22 cellular contexts compared by ENCODE assay signal in genomic region chr7:134942690-134943466, GRCh38. TPM values are rescaled to one million over a fixed set of nuclear protein-coding genes. Genes with fewer than 3 reads are reported as not detected.
DNase-seq lines count a peak whose midpoint lies in the region; FAIRE-seq and TF ChIP-seq lines count a peak whose summit lies in the region.
"Had no signal": no experiment of that assay in that cellular context is flagged by ENCODE, and none has a peak within 500 bp of the region (broad histone marks: within the 10 kb centered on the region; RNA-seq: fewer than 3 reads in every experiment).

No MANE protein-coding gene starts in this region.

- H3K27me3 ChIP-seq in ascending aorta, result no peaks in the 10 kb centered on the region
- H3K27me3 ChIP-seq: gastrocnemius medialis, testis had no signal

- FAIRE-seq in kidney (lab: Jason Lieb, UNC) (peak; percentile 91), GM19239 (lab: Jason Lieb, UNC) (no peak)

- peak; percentile 10 for DNase-seq in Caki2 (ENCODE audit: low read depth)
- no peak for DNase-seq in ascending aorta (ENCODE audit: low spot score in 2 of 2)
- no peak for DNase-seq in kidney
- DNase-seq in renal cortical epithelial cell (ENCODE audit: low read depth), result peak; percentile 92
- no peak for DNase-seq in GM19239 (ENCODE audit: insufficient read length, low spot score)
- DNase-seq in NCI-H510A treated with DMSO at 0.1 percent for 48 hours (lab: John Stamatoyannopoulos, UW), result no peak
- no peak for DNase-seq in NK-92 treated with Interleukin-12 subunit alpha and Interleukin-12 subunit beta, amount 100 ng/mL, for 24 hours (lab: John Stamatoyannopoulos, UW)
- DNase-seq in mucosa of gallbladder (ENCODE audit: low spot score), result no peak
- DNase-seq: activated CD4-positive, alpha-beta T cell treated with anti-CD3 and anti-CD28 coated beads for 1 hour; activated CD8-positive, alpha-beta T cell treated with anti-CD3 and anti-CD28 coated beads, Interleukin-2, amount 10 ng/mL, durations not matched to agents 7 days and 5 days; activated gamma-delta T cell; activated naive CD8-positive, alpha-beta T cell treated with anti-CD3 and anti-CD28 coated beads, Interleukin-2, amount 50 U/mL, for 24 hours; activated T-cell treated with anti-CD3 and anti-CD28 coated beads for 4 hours; gastrocnemius medialis; mammary epithelial cell; NCI-H187; NCI-H226; stimulated activated CD4-positive, alpha-beta T cell treated with anti-CD3 and anti-CD28 coated beads, Interleukin-4, amount 100 ng/mL, for 1 hour; stimulated activated naive B cell treated with anti-CD40 and anti-IgM and Interleukin-4, amounts not matched to agents 10 μg/mL and 1 μg/mL and 100 μg/mL, for 72 hours; testis had no signal

- H3K9ac ChIP-seq in kidney (ENCODE audit: low read length in 2 of 2), result peak overlapping the region in 1 of 2 donors; percentile 29

- TF ChIP-seq CTCF in ascending aorta (IDR thresholded peaks at IDR 0.05) (no peak), kidney (IDR thresholded peaks at IDR 0.05; ENCODE audit: borderline replicate concordance, extremely low read depth, insufficient read depth) (no peak)

- intact Hi-C loops in ascending aorta (cut with DNase I), result no loop called here
- intact Hi-C loops in kidney (cut with DNase I), result no loop called here

- H3K9me3 ChIP-seq in ascending aorta (no peaks in the 10 kb centered on the region), kidney (ENCODE audit: control insufficient read depth in 1 of 2, low read length in 2 of 2) (no peaks in the 10 kb centered on the region)
- H3K9me3 ChIP-seq: gastrocnemius medialis, prostate gland, testis had no signal

- in situ Hi-C loops in Caki2 (cut with HindIII; ENCODE audit: low pct_unique_long_range_greater_than_20kb, low sequenced_read_pairs), result no loop called here

- peaks cover 0 to 11% of the 10 kb centered on the region in 2 donors for H3K4me1 ChIP-seq in ascending aorta
- peaks cover 2 to 7% of the 10 kb centered on the region in 2 donors for H3K4me1 ChIP-seq in kidney (ENCODE audit: control insufficient read depth in 1 of 2, insufficient read depth in 1 of 2, low read depth in 1 of 2, low read length in 2 of 2)
- H3K4me1 ChIP-seq: gastrocnemius medialis, prostate gland, testis had no signal

- H3K27ac ChIP-seq in ascending aorta (peak overlapping the region; percentile 59 to 69), kidney (ENCODE audit: low read depth in 2 of 2, low read length in 2 of 2) (peak overlapping the region in 1 of 2 donors; percentile 35)
- H3K27ac ChIP-seq: gastrocnemius medialis, prostate gland, RWPE1, testis had no signal

- no peak overlapping the region for H3K4me3 ChIP-seq in ascending aorta
- H3K4me3 ChIP-seq in kidney (ENCODE audit: low read length in 2 of 2), result peak overlapping the region in 1 of 2 donors; percentile 32
- H3K4me3 ChIP-seq: gastrocnemius medialis, prostate gland, testis had no signal

- H3K36me3 ChIP-seq in ascending aorta (peaks cover 48 to 65% of the 10 kb centered on the region in 2 donors), kidney (ENCODE audit: control insufficient read depth in 1 of 2, insufficient read depth in 2 of 2, low read length in 2 of 2) (no peaks in the 10 kb centered on the region)
- H3K36me3 ChIP-seq: prostate gland had no signal

RNA-seq across cellular contexts. Expression of gene AGBL3, which starts 43.4 kb away (rescaled TPM):
- 0.81 and 1.5 TPM in 2 replicates for total RNA-seq in Caki2 (2014; rRNA removed; shearing (Covaris generic); ENCODE audit: low replicate concordance)
- total RNA-seq in ascending aorta, result 2.8 TPM
- 7.6 TPM for total RNA-seq in kidney
- 2.1 TPM for polyA plus RNA-seq in kidney (ENCODE audit: insufficient read depth, low read depth, low replicate concordance)
- total RNA-seq in renal cortical epithelial cell, result 2.3 and 3.6 TPM in 2 replicates
- total RNA-seq in mucosa of gallbladder, result 4.1 TPM

Comparison
In these comparisons a context has a peak if more than half of its experiments do, and no peak if none do; other contexts are left out.
1. DNase-seq: peak in Caki2 (single experiment) and renal cortical epithelial cell (single experiment); none in ascending aorta (0 of 2), kidney (single experiment), GM19239 (single experiment), NCI-H510A treated with DMSO at 0.1 percent for 48 hours (single experiment), NK-92 treated with Interleukin-12 subunit alpha and Interleukin-12 subunit beta, amount 100 ng/mL, for 24 hours (single experiment) and mucosa of gallbladder (single experiment).